ENCODE assay signal across 8 cellular contexts in genomic region chr12:67068773-67069450, GRCh38.
DNase-seq lines count a peak whose midpoint lies in the region; ATAC-seq, FAIRE-seq and TF ChIP-seq lines count a peak whose summit lies in the region.

No MANE protein-coding gene starts in this region.

- TF ChIP-seq CTCF in astrocyte of the spinal cord (IDR thresholded peaks at IDR 0.05; ENCODE audit: low read depth, low read length), result no peak

- in situ Hi-C loops in astrocyte of the spinal cord (cut with HindIII; ENCODE audit: low sequenced_read_pairs), result no loop called here

- FAIRE-seq in HTR-8/SVneo (lab: Jason Lieb, UNC), result no peak

- H3K27ac ChIP-seq in SK-N-MC, result no peak overlapping the region

- H3K9ac ChIP-seq in SK-N-MC (ENCODE audit: insufficient read length), result no peak overlapping the region

- peak; percentile 19 for ATAC-seq in GM19468 (IDR thresholded peaks at IDR 0.05; ENCODE audit: extremely low read depth, unreplicated experiment)

- no peaks in the 10 kb centered on the region for H3K9me3 ChIP-seq in SK-N-MC (ENCODE audit: low read depth, low read length)

- H3K4me3 ChIP-seq in SK-N-MC, result peak overlapping the region; percentile 73
- peak overlapping the region; percentile 51 for H3K4me3 ChIP-seq in astrocyte of the spinal cord (ENCODE audit: low read depth, low read length)

- no peaks in the 10 kb centered on the region for H3K36me3 ChIP-seq in SK-N-MC (ENCODE audit: insufficient read depth, low read length)

- DNase-seq in COR-L47 (lab: John Stamatoyannopoulos, UW) (peak; percentile 60), HTR-8/SVneo (ENCODE audit: insufficient read length, low spot score) (peak; percentile 35), SK-N-MC (ENCODE audit: low read depth, low spot score) (no peak), astrocyte of the spinal cord (ENCODE audit: low read depth, low spot score) (peak; percentile 43), iPS-NIHi11 (ENCODE audit: low spot score) (peak; percentile 80), OCI-M2 (lab: John Stamatoyannopoulos, UW; ENCODE audit: unreplicated experiment) (no peak)
- peak; percentile 15 to 45 for DNase-seq in stimulated activated CD4-positive, alpha-beta T cell treated with anti-CD3 and anti-CD28 coated beads, Interleukin-1b, Interleukin-23, amount 100 ng/mL, for 4 hours (ENCODE audit: low read depth in 2 of 2)

Comparison
In these comparisons a context has a peak if more than half of its experiments do, and no peak if none do; other contexts are left out.
1. DNase-seq: peak in COR-L47 (single experiment), HTR-8/SVneo (single experiment), astrocyte of the spinal cord (single experiment), iPS-NIHi11 (single experiment) and stimulated activated CD4-positive, alpha-beta T cell treated with anti-CD3 and anti-CD28 coated beads, Interleukin-1b, Interleukin-23, amount 100 ng/mL, for 4 hours (2 of 2); none in SK-N-MC (single experiment) and OCI-M2 (single experiment).